In the genomic region with DNA sequence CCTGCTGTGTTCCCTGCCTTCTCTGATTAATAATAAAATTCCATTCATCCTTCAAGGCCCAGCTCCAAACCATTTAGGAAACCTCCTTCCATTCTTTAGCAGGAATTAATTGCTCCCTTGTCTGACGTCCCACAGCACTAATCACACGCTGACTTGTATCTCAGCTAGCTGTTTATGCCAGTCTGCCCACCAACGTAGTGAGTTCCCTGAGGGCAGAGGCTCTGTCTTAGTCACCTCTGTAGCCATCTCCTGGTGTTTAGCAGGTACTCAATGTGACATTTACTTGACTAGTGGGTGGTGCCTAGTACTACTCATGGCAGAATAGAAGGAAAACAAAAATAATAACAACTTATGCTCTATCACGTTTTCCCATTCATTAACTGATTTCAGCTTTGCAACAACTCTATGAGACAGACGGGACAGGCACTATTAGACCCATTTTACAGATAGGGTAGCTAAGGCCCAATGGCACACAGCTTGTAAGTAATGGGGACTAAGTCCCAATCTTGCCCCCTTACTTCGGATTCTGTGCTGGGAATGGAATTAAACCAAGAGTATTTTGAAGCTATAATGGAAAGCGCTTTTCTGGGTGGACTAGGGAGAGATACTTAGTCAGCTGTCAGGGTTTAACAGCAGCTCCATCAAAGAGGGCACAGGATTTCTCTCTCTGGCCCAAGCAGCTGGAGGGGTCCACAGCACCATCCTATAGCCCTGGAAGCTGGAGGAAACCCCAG, we compare ENCODE assay signal across 8 cellular contexts. TPM values are rescaled to one million over a fixed set of nuclear protein-coding genes. Genes with fewer than 3 reads are reported as not detected.
A peak's percentile ranks its signal among the peaks of the same experiment; 100 is the strongest.
DNase-seq lines count a peak whose midpoint lies in the region; ATAC-seq and TF ChIP-seq lines count a peak whose summit lies in the region.

No MANE protein-coding gene starts in this region.

- H3K9ac ChIP-seq in adipocyte (ENCODE audit: low read length), result peak overlapping the region; percentile 75

- CTCF ChIA-PET in activated naive CD4-positive, alpha-beta T cell treated with anti-CD3 and anti-CD28 coated beads, Interleukin-2, amount 10 ng/mL, durations not matched to agents 7 days and 5 days (lab: Charles Lee), result interaction anchor here (0.8 to 1.8 kb wide), 9 partner anchors 8 to 105 kb away, joined by 3 to 7 read pairs (median 4); no protein-coding TSS in a partner anchor

- peak overlapping the region; percentile 78 for H3K4me3 Mint-ChIP-seq in activated naive CD4-positive, alpha-beta T cell treated with anti-CD3 and anti-CD28 coated beads, Interleukin-2, amount 10 ng/mL, durations not matched to agents 7 days and 5 days

- H3K27ac Mint-ChIP-seq in activated naive CD4-positive, alpha-beta T cell treated with anti-CD3 and anti-CD28 coated beads, Interleukin-2, amount 10 ng/mL, durations not matched to agents 7 days and 5 days, result peak overlapping the region; percentile 99

- no peaks in the 10 kb centered on the region for H3K36me3 ChIP-seq in adipocyte (ENCODE audit: control insufficient read depth, insufficient read depth, low read length, severe bottlenecking)
- no peaks in the 10 kb centered on the region for H3K36me3 ChIP-seq in left lung
- no peaks in the 10 kb centered on the region for H3K36me3 ChIP-seq in tibial artery

- H3K4me3 ChIP-seq in adipocyte (ENCODE audit: low read length), result peak overlapping the region; percentile 82
- peak overlapping the region in 1 of 2 donors; percentile 72 for H3K4me3 ChIP-seq in left lung
- peak overlapping the region; percentile 79 to 84 for H3K4me3 ChIP-seq in tibial artery

- no peak for DNase-seq in activated naive CD4-positive, alpha-beta T cell treated with anti-CD3 and anti-CD28 coated beads, Interleukin-2, amount 10 ng/mL, durations not matched to agents 7 days and 5 days
- no peak for DNase-seq in activated naive CD4-positive, alpha-beta T cell treated with Interleukin-2 at 50 U/mL for 16 hours
- no peak for DNase-seq in adipocyte (ENCODE audit: low read depth)
- no peak for DNase-seq in left lung
- no peak for DNase-seq in tibial artery
- no peak for DNase-seq in NCI-H1417 (lab: John Stamatoyannopoulos, UW)
- DNase-seq in COLO829 (ENCODE audit: low spot score), result no peak

- no peaks in the 10 kb centered on the region for H3K27me3 Mint-ChIP-seq in activated naive CD4-positive, alpha-beta T cell treated with anti-CD3 and anti-CD28 coated beads, Interleukin-2, amount 10 ng/mL, durations not matched to agents 7 days and 5 days

- H3K36me3 Mint-ChIP-seq in activated naive CD4-positive, alpha-beta T cell treated with anti-CD3 and anti-CD28 coated beads, Interleukin-2, amount 10 ng/mL, durations not matched to agents 7 days and 5 days, result peaks cover 3% of the 10 kb centered on the region

- H3K9me3 ChIP-seq in adipocyte (ENCODE audit: control insufficient read depth, low read length) (no peaks in the 10 kb centered on the region), left lung (no peaks in the 10 kb centered on the region), tibial artery (no peaks in the 10 kb centered on the region)

- peak overlapping the region; percentile 91 to 92 for H3K27ac ChIP-seq in left lung
- H3K27ac ChIP-seq in tibial artery, result peak overlapping the region; percentile 94 to 95

- ATAC-seq in left lung, result no peak
- no peak for ATAC-seq in GM19324 (IDR thresholded peaks at IDR 0.05; ENCODE audit: low FRiP score, unreplicated experiment)

- H3K27me3 ChIP-seq in adipocyte (replicated peaks; ENCODE audit: control insufficient read depth, insufficient read depth, low read length) (no peaks in the 10 kb centered on the region), left lung (no peaks in the 10 kb centered on the region), tibial artery (no peaks in the 10 kb centered on the region)

- TF ChIP-seq CTCF in left lung (IDR thresholded peaks at IDR 0.05) (no peak), tibial artery (IDR thresholded peaks at IDR 0.05) (no peak)

- no peaks in the 10 kb centered on the region for H3K4me1 ChIP-seq in adipocyte (ENCODE audit: control insufficient read depth, insufficient read depth, low read length)
- peaks cover 0 to 19% of the 10 kb centered on the region in 2 donors for H3K4me1 ChIP-seq in left lung
- H3K4me1 ChIP-seq in tibial artery, result peaks cover 0 to 19% (median 7%) of the 10 kb centered on the region in 4 donors

- intact Hi-C loops in left lung (cut with DNase I) (no loop called here), tibial artery (cut with DNase I; ENCODE audit: low total_unique reads) (loop anchor here (10.0 kb wide), 1 partner anchor 613 kb away; the partner anchor contains the start of gene NEUROD2)

- peaks cover 33% of the 10 kb centered on the region for H3K4me1 Mint-ChIP-seq in activated naive CD4-positive, alpha-beta T cell treated with anti-CD3 and anti-CD28 coated beads, Interleukin-2, amount 10 ng/mL, durations not matched to agents 7 days and 5 days

- H3K9me3 Mint-ChIP-seq in activated naive CD4-positive, alpha-beta T cell treated with anti-CD3 and anti-CD28 coated beads, Interleukin-2, amount 10 ng/mL, durations not matched to agents 7 days and 5 days, result no peaks in the 10 kb centered on the region

RNA-seq across cellular contexts. Expression of gene WIPF2, which starts 0.9 kb away (rescaled TPM):
- total RNA-seq in left lung, result 10 to 100 TPM; 35.5 to 35.8 TPM

RNA-seq across cellular contexts. Expression of gene RAPGEFL1, which starts 40.9 kb away (rescaled TPM):
- 10 to 100 TPM in 1 of 2 donors, 1 to 10 TPM in 1; 7.4 to 13.1 TPM for total RNA-seq in left lung
